10 cellular contexts compared by ENCODE assay signal in genomic region chr11:73330569-73331093, GRCh38. TPM values are rescaled to one million over a fixed set of nuclear protein-coding genes. Genes with fewer than 3 reads are reported as not detected.
DNase-seq lines count a peak whose midpoint lies in the region; ATAC-seq and TF ChIP-seq lines count a peak whose summit lies in the region.
"Had no signal": no experiment of that assay in that cellular context is flagged by ENCODE, and none has a peak within 500 bp of the region (broad histone marks: within the 10 kb centered on the region; RNA-seq: fewer than 3 reads in every experiment).

No MANE protein-coding gene starts in this region.

- TF ChIP-seq EP300 in stomach (IDR thresholded peaks at IDR 0.05), result no peak

- no peak overlapping the region for H3K4me3 ChIP-seq in HEK293 (ENCODE audit: low read depth, low read length)
- no peak overlapping the region for H3K4me3 ChIP-seq in WERI-Rb-1 (ENCODE audit: low read depth, low read length)
- no peak overlapping the region for H3K4me3 ChIP-seq in stomach

- 63 to 70% (median 64%) methylated on average over 3 of the region's 3 CpGs for WGBS in stomach, 5 donors

- H3K27ac ChIP-seq in HEK293 (ENCODE audit: extremely low read depth, low read depth, low read length) (no peak overlapping the region), WERI-Rb-1 (peak overlapping the region; percentile 22; the same call in 1 of the 2 replicates), stomach (peak overlapping the region in 4 of 5 donors; percentile 57 to 80 (median 69))

- POLR2A ChIA-PET in HEK293 (lab: Yijun Ruan, JAX), result interaction anchor here (1.5 to 2.0 kb wide), 3 partner anchors 17 to 23 kb away, joined by 3 to 12 read pairs (median 9); partner anchors contain the start of gene ARHGEF17

- TF ChIP-seq POLR2A in stomach (IDR thresholded peaks at IDR 0.05), result no peak

- DNase-seq in WERI-Rb-1 (peak; percentile 67), hepatic stellate cell (ENCODE audit: low spot score) (peak; percentile 75), stomach (no peak), GM19240 (ENCODE audit: insufficient read length, low spot score) (no peak), COLO829 (ENCODE audit: low spot score) (no peak)
- DNase-seq: activated CD8-positive, alpha-beta memory T cell treated with anti-CD3 and anti-CD28 coated beads, Interleukin-2, amount 50 U/mL, for 4 hours; NCI-H187 had no signal

- intact Hi-C loops in stomach (cut with DNase I; ENCODE audit: low total_unique reads), result no loop called here

- H3K4me1 ChIP-seq in HEK293 (ENCODE audit: control insufficient read depth, insufficient read depth, low read length) (peaks cover 4% of the 10 kb centered on the region; the same call in 1 of the 2 replicates), stomach (peaks cover 49 to 98% (median 75%) of the 10 kb centered on the region in 4 donors)

- H3K27me3 ChIP-seq in WERI-Rb-1 (ENCODE audit: insufficient read depth, low read depth, severe bottlenecking), result no peaks in the 10 kb centered on the region
- no peaks in the 10 kb centered on the region for H3K27me3 ChIP-seq in stomach

- 0 out of 2 replicates have a peak, but pooled peaks have one; percentile 5 for TF ChIP-seq CTCF in HEK293 (tag by site-specific recombination; IDR thresholded peaks at IDR 0.05)
- TF ChIP-seq CTCF in WERI-Rb-1 (IDR thresholded peaks at IDR 0.05; ENCODE audit: low read depth, low read length), result peak; percentile 61
- TF ChIP-seq CTCF in stomach (IDR thresholded peaks at IDR 0.05), result peak in 1 of 7 experiments; percentile 14

- peaks cover 0 to 2% of the 10 kb centered on the region in 2 experiments; a peak in 1 of 3 replicates for H3K36me3 ChIP-seq in HEK293 (ENCODE audit: control insufficient read depth in 2 of 2, insufficient read depth in 1 of 2, low read length in 2 of 2)
- H3K36me3 ChIP-seq in WERI-Rb-1, result no peaks in the 10 kb centered on the region; the same call in 1 of the 2 replicates
- H3K36me3 ChIP-seq in stomach, result no peaks in the 10 kb centered on the region

- CTCF ChIA-PET in HEK293 (lab: Yijun Ruan, JAX), result interaction anchor here (1.1 to 6.9 kb wide), 5 partner anchors 9 to 62 kb away, joined by 3 to 74 read pairs (median 8); partner anchors contain the start of gene ARHGEF17

- ATAC-seq in GM19023 (IDR thresholded peaks at IDR 0.05; ENCODE audit: unreplicated experiment) (no peak), GM18870 (IDR thresholded peaks at IDR 0.05; ENCODE audit: unreplicated experiment) (no peak)

- no peaks in the 10 kb centered on the region for H3K9me3 ChIP-seq in HEK293 (ENCODE audit: control insufficient read depth, insufficient read depth, low read depth, low read length)
- no peaks in the 10 kb centered on the region for H3K9me3 ChIP-seq in WERI-Rb-1 (ENCODE audit: severe bottlenecking)
- no peaks in the 10 kb centered on the region for H3K9me3 ChIP-seq in stomach

TF ChIP-seq in HEK293, 187 proteins besides CTCF, POLR2A, EP300 and RAD21:
- no peak for TF ChIP-seq KLF8 (tag by site-specific recombination; IDR thresholded peaks at IDR 0.05)
- peak; percentile 57; the same call in 1 of the 2 replicates for TF ChIP-seq ZNF768 (tag by site-specific recombination; IDR thresholded peaks at IDR 0.05)
- no peak for TF ChIP-seq ZNF311 (tag by site-specific recombination; IDR thresholded peaks at IDR 0.05; ENCODE audit: borderline replicate concordance)
- TF ChIP-seq ZFHX2 (tag by site-specific recombination; conservative IDR thresholded peaks at IDR 0.05), result 0 out of 2 replicates have a peak, but pooled peaks have one; percentile 12
- TF ChIP-seq EGR2 (tag by site-specific recombination; IDR thresholded peaks at IDR 0.05; ENCODE audit: low read depth), result 0 out of 2 replicates have a peak, but pooled peaks have one; percentile 10
- TF ChIP-seq, protein P1, sequence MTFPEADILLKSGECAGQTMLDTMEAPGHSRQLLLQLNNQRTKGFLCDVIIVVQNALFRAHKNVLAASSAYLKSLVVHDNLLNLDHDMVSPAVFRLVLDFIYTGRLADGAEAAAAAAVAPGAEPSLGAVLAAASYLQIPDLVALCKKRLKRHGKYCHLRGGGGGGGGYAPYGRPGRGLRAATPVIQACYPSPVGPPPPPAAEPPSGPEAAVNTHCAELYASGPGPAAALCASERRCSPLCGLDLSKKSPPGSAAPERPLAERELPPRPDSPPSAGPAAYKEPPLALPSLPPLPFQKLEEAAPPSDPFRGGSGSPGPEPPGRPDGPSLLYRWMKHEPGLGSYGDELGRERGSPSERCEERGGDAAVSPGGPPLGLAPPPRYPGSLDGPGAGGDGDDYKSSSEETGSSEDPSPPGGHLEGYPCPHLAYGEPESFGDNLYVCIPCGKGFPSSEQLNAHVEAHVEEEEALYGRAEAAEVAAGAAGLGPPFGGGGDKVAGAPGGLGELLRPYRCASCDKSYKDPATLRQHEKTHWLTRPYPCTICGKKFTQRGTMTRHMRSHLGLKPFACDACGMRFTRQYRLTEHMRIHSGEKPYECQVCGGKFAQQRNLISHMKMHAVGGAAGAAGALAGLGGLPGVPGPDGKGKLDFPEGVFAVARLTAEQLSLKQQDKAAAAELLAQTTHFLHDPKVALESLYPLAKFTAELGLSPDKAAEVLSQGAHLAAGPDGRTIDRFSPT (tag by site-specific recombination; IDR thresholded peaks at IDR 0.05), result no peak

RNA-seq across cellular contexts. Expression of gene ARHGEF17, which starts 22.6 kb away (rescaled TPM):
- total RNA-seq in stomach, result 10 to 100 TPM; 29.9 to 66.5 (median 38.8) TPM
- 10 to 100 TPM in 2 of 3 donors, 1 to 10 TPM in 1; 5.0 to 13.1 (median 10.8) TPM for polyA plus RNA-seq in stomach

RNA-seq across cellular contexts. Expression of gene RELT, which starts 45.6 kb away (rescaled TPM):
- 10 to 100 TPM in 1 of 5 donors, 1 to 10 TPM in 2, not detected in 2; 2.2 to 18.7 (median 2.9) TPM for total RNA-seq in stomach
- 1 to 10 TPM; 1.2 to 1.6 (median 1.2) TPM for polyA plus RNA-seq in stomach

RNA-seq across cellular contexts. Expression of gene P2RY6, which starts 58.5 kb away (rescaled TPM):
- total RNA-seq in stomach, result 1 to 10 TPM in 1 of 5 donors, under 1 TPM in 1, not detected in 3; 0.29 to 1.3 TPM
- polyA plus RNA-seq in stomach, result 1 to 10 TPM; 1.2 to 2.9 (median 2.1) TPM

Comparison
In these comparisons a context has a peak if more than half of its experiments do, and no peak if none do; other contexts are left out.
1. DNase-seq: peak in WERI-Rb-1 (single experiment) and hepatic stellate cell (single experiment); none in stomach (single experiment), GM19240 (single experiment) and COLO829 (single experiment).